27 cellular contexts compared by ENCODE assay signal in the genomic region with DNA sequence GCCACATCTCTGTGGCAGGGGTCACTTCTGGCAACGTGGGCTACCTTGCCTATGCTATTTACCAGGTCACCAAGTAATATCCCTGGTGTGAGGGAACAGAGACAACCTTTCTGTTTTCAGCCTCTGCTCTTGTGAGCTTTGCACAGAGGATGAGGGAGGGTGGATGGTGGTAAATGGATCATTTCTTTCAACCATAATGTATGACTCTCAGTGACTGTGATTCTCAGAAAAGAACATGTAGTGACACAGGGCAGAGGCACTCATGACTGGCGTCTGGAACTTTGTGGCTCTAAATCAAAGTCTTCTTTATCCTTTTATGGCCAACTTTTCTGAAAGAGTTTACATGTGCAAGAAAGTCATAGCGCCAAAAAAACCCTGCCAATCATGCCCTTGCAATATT.
A peak's percentile ranks its signal among the peaks of the same experiment; 100 is the strongest.
DNase-seq lines count a peak whose midpoint lies in the region; ATAC-seq, FAIRE-seq and TF ChIP-seq lines count a peak whose summit lies in the region.
"Had no signal": no experiment of that assay in that cellular context is flagged by ENCODE, and none has a peak within 500 bp of the region (broad histone marks: within the 10 kb centered on the region; RNA-seq: fewer than 3 reads in every experiment).

No MANE protein-coding gene starts in this region.

- 85% methylated on average over 3 of the region's 3 CpGs for WGBS in esophagus muscularis mucosa
- WGBS in lung, 2 donors: 81 to 83% methylated on average over 3 of the region's 3 CpGs

- no peak for FAIRE-seq in H54 (lab: Jason Lieb, UNC)
- FAIRE-seq: A204.1, GM12878, GM12892, GM18507, GM19239 had no signal

- intact Hi-C loops in esophagus muscularis mucosa (cut with DNase I): no loop called here

- no peak overlapping the region for H3K27ac Mint-ChIP-seq in activated T-helper 17 cell treated with anti-CD3 and anti-CD28 coated beads, Interleukin-2, amount 50 U/mL, for 72 hours
- no peak overlapping the region for H3K27ac Mint-ChIP-seq in stimulated activated effector memory CD8-positive, alpha-beta T cell treated with anti-CD3 and anti-CD28 coated beads, Interleukin-12 subunit alpha, Interleukin-12 subunit beta, amount 100 ng/mL, for 72 hours
- H3K27ac Mint-ChIP-seq: CD14-positive monocyte; CD4-positive, alpha-beta memory T cell; CD4-positive, CD25-positive, alpha-beta regulatory T cell; CD8-positive, alpha-beta memory T cell had no signal

- peaks cover 7% of the 10 kb centered on the region for H3K4me1 Mint-ChIP-seq in activated T-helper 17 cell treated with anti-CD3 and anti-CD28 coated beads, Interleukin-2, amount 50 U/mL, for 72 hours
- H3K4me1 Mint-ChIP-seq in stimulated activated effector memory CD8-positive, alpha-beta T cell treated with anti-CD3 and anti-CD28 coated beads, Interleukin-12 subunit alpha, Interleukin-12 subunit beta, amount 100 ng/mL, for 72 hours: peaks cover 7% of the 10 kb centered on the region
- H3K4me1 Mint-ChIP-seq: CD4-positive, CD25-positive, alpha-beta regulatory T cell had no signal

- H3K27ac ChIP-seq in esophagus muscularis mucosa (replicated peaks in 1 of 4) (no peak overlapping the region), lung (ENCODE audit: low read depth in 1 of 2, low read length in 1 of 2) (no peak overlapping the region)
- H3K27ac ChIP-seq: BLaER1 had no signal

- DNase-seq in esophagus muscularis mucosa (ENCODE audit: extremely low spot score): peak; percentile 55
- DNase-seq in lung (ENCODE audit: low spot score): peak; percentile 9
- peak in 1 of 2 donors; percentile 17 for DNase-seq in stimulated activated effector memory CD8-positive, alpha-beta T cell treated with anti-CD3 and anti-CD28 coated beads, Interleukin-12 subunit alpha, Interleukin-12 subunit beta, amount 100 ng/mL, for 72 hours (ENCODE audit: low spot score in 2 of 2)
- no peak for DNase-seq in H54 (ENCODE audit: insufficient read length, low spot score)
- no peak for DNase-seq in NCI-H2196 (lab: John Stamatoyannopoulos, UW; ENCODE audit: unreplicated experiment)
- DNase-seq in occipital lobe (lab: John Stamatoyannopoulos, UW): no peak
- DNase-seq: 8988T; ACHN; BE2C; CD4-positive, alpha-beta memory T cell; CD4-positive, CD25-positive, alpha-beta regulatory T cell; CD8-positive, alpha-beta memory T cell; COR-L47; DMS 273 treated with DMSO at 0.1 percent for 48 hours; DMS153; DMS53; DMS79; DND-41; GDM1 had no signal

- TF ChIP-seq POLR2A in esophagus muscularis mucosa (IDR thresholded peaks at IDR 0.05; ENCODE audit: low read depth): no peak
- TF ChIP-seq POLR2A in H54 (IDR thresholded peaks at IDR 0.05; ENCODE audit: low read depth, low read length): no peak

- ATAC-seq in activated T-helper 17 cell treated with anti-CD3 and anti-CD28 coated beads, Interleukin-2, amount 50 U/mL, for 72 hours (replicated peaks): peak; percentile 68
- no peak for ATAC-seq in lung (ENCODE audit: insufficient read depth, low FRiP score)
- peak; percentile 68 for ATAC-seq in stimulated activated effector memory CD8-positive, alpha-beta T cell treated with anti-CD3 and anti-CD28 coated beads, Interleukin-12 subunit alpha, Interleukin-12 subunit beta, amount 100 ng/mL, for 72 hours
- ATAC-seq: GM12878 had no signal

- peaks cover 9% of the 10 kb centered on the region for H3K27me3 Mint-ChIP-seq in activated T-helper 17 cell treated with anti-CD3 and anti-CD28 coated beads, Interleukin-2, amount 50 U/mL, for 72 hours

- H3K36me3 Mint-ChIP-seq in activated T-helper 17 cell treated with anti-CD3 and anti-CD28 coated beads, Interleukin-2, amount 50 U/mL, for 72 hours (ENCODE audit: low read depth): no peaks in the 10 kb centered on the region
- H3K36me3 Mint-ChIP-seq in stimulated activated effector memory CD8-positive, alpha-beta T cell treated with anti-CD3 and anti-CD28 coated beads, Interleukin-12 subunit alpha, Interleukin-12 subunit beta, amount 100 ng/mL, for 72 hours: no peaks in the 10 kb centered on the region
- H3K36me3 Mint-ChIP-seq: CD14-positive monocyte; CD4-positive, CD25-positive, alpha-beta regulatory T cell; CD8-positive, alpha-beta memory T cell had no signal

- H3K27me3 ChIP-seq in esophagus muscularis mucosa (no peaks in the 10 kb centered on the region), lung (ENCODE audit: control insufficient read depth, insufficient read depth) (no peaks in the 10 kb centered on the region)
- H3K27me3 ChIP-seq: BE2C, BLaER1 had no signal

- peaks cover 3% of the 10 kb centered on the region for H3K9me3 Mint-ChIP-seq in activated T-helper 17 cell treated with anti-CD3 and anti-CD28 coated beads, Interleukin-2, amount 50 U/mL, for 72 hours
- no peaks in the 10 kb centered on the region for H3K9me3 Mint-ChIP-seq in stimulated activated effector memory CD8-positive, alpha-beta T cell treated with anti-CD3 and anti-CD28 coated beads, Interleukin-12 subunit alpha, Interleukin-12 subunit beta, amount 100 ng/mL, for 72 hours

- H3K4me3 ChIP-seq in esophagus muscularis mucosa (no peak overlapping the region), lung (no peak overlapping the region)
- H3K4me3 ChIP-seq: BLaER1, GM12878 had no signal

- H3K9me3 ChIP-seq in esophagus muscularis mucosa: peaks cover 0 to 6% (median 0%) of the 10 kb centered on the region in 4 donors
- peaks cover 0 to 3% of the 10 kb centered on the region in 2 donors for H3K9me3 ChIP-seq in lung (ENCODE audit: control insufficient read depth in 2 of 2, insufficient read depth in 1 of 2, low read length in 1 of 2)
- H3K9me3 ChIP-seq: BE2C, BLaER1 had no signal

- H3K4me3 Mint-ChIP-seq in activated T-helper 17 cell treated with anti-CD3 and anti-CD28 coated beads, Interleukin-2, amount 50 U/mL, for 72 hours: no peak overlapping the region
- H3K4me3 Mint-ChIP-seq in stimulated activated effector memory CD8-positive, alpha-beta T cell treated with anti-CD3 and anti-CD28 coated beads, Interleukin-12 subunit alpha, Interleukin-12 subunit beta, amount 100 ng/mL, for 72 hours: no peak overlapping the region
- H3K4me3 Mint-ChIP-seq: CD14-positive monocyte; CD4-positive, alpha-beta memory T cell; CD4-positive, CD25-positive, alpha-beta regulatory T cell; CD8-positive, alpha-beta memory T cell had no signal

- H3K4me1 ChIP-seq in esophagus muscularis mucosa: no peaks in the 10 kb centered on the region
- no peaks in the 10 kb centered on the region for H3K4me1 ChIP-seq in lung (ENCODE audit: control insufficient read depth in 2 of 2, insufficient read depth in 2 of 2, low read length in 2 of 2)
- H3K4me1 ChIP-seq: BE2C had no signal

- no peaks in the 10 kb centered on the region for H3K36me3 ChIP-seq in esophagus muscularis mucosa
- no peaks in the 10 kb centered on the region for H3K36me3 ChIP-seq in lung (ENCODE audit: control insufficient read depth in 2 of 2, insufficient read depth in 2 of 2, low read length in 2 of 2)
- H3K36me3 ChIP-seq: BE2C, BLaER1 had no signal

- no peak for TF ChIP-seq CTCF in esophagus muscularis mucosa (IDR thresholded peaks at IDR 0.05)
- TF ChIP-seq CTCF in lung (IDR thresholded peaks at IDR 0.05; ENCODE audit: control extremely low read depth, extremely low read depth): no peak

- no peak for TF ChIP-seq EP300 in esophagus muscularis mucosa (IDR thresholded peaks at IDR 0.05)

Comparison
In these comparisons a context has a peak if more than half of its experiments do, and no peak if none do; other contexts are left out.
1. DNase-seq: peak in esophagus muscularis mucosa (single experiment) and lung (single experiment); none in H54 (single experiment), NCI-H2196 (single experiment) and occipital lobe (single experiment).